Comparison of ENCODE assay signal across 12 cellular contexts in genomic region chr3:128572013-128572412, GRCh38.
DNase-seq lines count a peak whose midpoint lies in the region; ATAC-seq and TF ChIP-seq lines count a peak whose summit lies in the region.
"Had no signal": no experiment of that assay in that cellular context is flagged by ENCODE, and none has a peak within 500 bp of the region (broad histone marks: within the 10 kb centered on the region; RNA-seq: fewer than 3 reads in every experiment).

No MANE protein-coding gene starts in this region.

- POLR2A ChIA-PET in Panc1 (lab: Charles Lee) = no interaction called here

- no peak overlapping the region for H2BK120ac ChIP-seq in neuronal stem cell (ENCODE audit: low read depth, low read length)

- no peak overlapping the region for H4K91ac ChIP-seq in neuronal stem cell (ENCODE audit: low read depth, low read length, poor library complexity)

- H3K27ac ChIP-seq in Panc1 (ENCODE audit: low read length) = no peak overlapping the region
- H3K27ac ChIP-seq in neuronal stem cell (replicated peaks; ENCODE audit: low read length) = no peak overlapping the region

- H3K36me3 ChIP-seq in Panc1 (ENCODE audit: control insufficient read depth, insufficient read depth, low read length) (no peaks in the 10 kb centered on the region), neuronal stem cell (replicated peaks in 1 of 2; ENCODE audit: control insufficient read depth in 2 of 2, insufficient read depth in 2 of 2, low read length in 2 of 2) (no peaks in the 10 kb centered on the region)

- no peak overlapping the region for H3K18ac ChIP-seq in neuronal stem cell (ENCODE audit: low read length)

- intact Hi-C loops in Panc1 (cut with micrococcal nuclease; ENCODE audit: unreplicated experiment) = no loop called here

- H3K27me3 ChIP-seq in Panc1 (ENCODE audit: control insufficient read depth, insufficient read depth, low read length) (no peaks in the 10 kb centered on the region), neuronal stem cell (ENCODE audit: control insufficient read depth in 3 of 3, insufficient read depth in 3 of 3, low read depth in 1 of 3, low read length in 3 of 3) (peaks cover 0 to 10% (median 0%) of the 10 kb centered on the region in 3 experiments)

- no CpG with 5 or more reads among the region's 13 CpGs for WGBS in neuronal stem cell (ENCODE audit: extremely low coverage in 2 of 2, insufficient read length in 2 of 2, insufficient replicate concordance in 1 of 2), 2 donors

- peak; percentile 24 for ATAC-seq in Panc1

- H4K8ac ChIP-seq in neuronal stem cell (ENCODE audit: low read depth, low read length) = no peak overlapping the region

- H3K23ac ChIP-seq in neuronal stem cell (ENCODE audit: low read depth, low read length, poor library complexity) = no peak overlapping the region

- TF ChIP-seq CTCF in Panc1 (IDR thresholded peaks at IDR 0.05) = no peak

- CTCF ChIA-PET in Panc1 (lab: Charles Lee) = interaction anchor here (1.8 kb wide), 1 partner anchor 12 kb away, joined by 6 read pairs; no protein-coding TSS in a partner anchor

- H3K79me1 ChIP-seq in neuronal stem cell (ENCODE audit: low read depth, low read length) = no peaks in the 10 kb centered on the region

- DNase-seq in Panc1 (ENCODE audit: low read depth, low spot score) (no peak), islet precursor cell (peak; percentile 71), neuronal stem cell (ENCODE audit: low spot score) (no peak), superior temporal gyrus (ENCODE audit: extremely low spot score) (no peak), NCI-H82 (lab: John Stamatoyannopoulos, UW) (no peak), NCI-H2196 (lab: John Stamatoyannopoulos, UW; ENCODE audit: unreplicated experiment) (no peak)
- DNase-seq: C1 segment of cervical spinal cord, COR-L47, DMS79 treated with DMSO at 0.1 percent for 48 hours, GF-D8, GOT3, HCEC 1CT had no signal

- no peaks in the 10 kb centered on the region for H3K4me1 ChIP-seq in Panc1 (ENCODE audit: control insufficient read depth, insufficient read depth, low read length)
- peaks cover 4 to 9% of the 10 kb centered on the region in 2 donors for H3K4me1 ChIP-seq in neuronal stem cell (ENCODE audit: control insufficient read depth in 2 of 2, insufficient read depth in 1 of 2, low read depth in 1 of 2, low read length in 2 of 2)

- in situ Hi-C loops in Panc1 (cut with HindIII; ENCODE audit: low pct_unique_long_range_greater_than_20kb, low sequenced_read_pairs) = no loop called here

- H2AFZ ChIP-seq in neuronal stem cell (ENCODE audit: low read length) = no peak overlapping the region

- no peak overlapping the region for H2BK5ac ChIP-seq in neuronal stem cell (ENCODE audit: low read length)

- H3K9me3 ChIP-seq in Panc1 (ENCODE audit: control insufficient read depth, insufficient read depth, low read depth, low read length) (no peaks in the 10 kb centered on the region), neuronal stem cell (replicated peaks in 1 of 2; ENCODE audit: control insufficient read depth in 2 of 2, insufficient read depth in 1 of 2, low read depth in 1 of 2, low read length in 2 of 2) (no peaks in the 10 kb centered on the region)

- H2BK15ac ChIP-seq in neuronal stem cell (ENCODE audit: low read length) = no peak overlapping the region

- H3K9ac ChIP-seq in neuronal stem cell (ENCODE audit: low read depth, low read length, poor library complexity) = no peak overlapping the region

- no peak overlapping the region for H3K4me3 ChIP-seq in Panc1 (ENCODE audit: low read depth in 2 of 2, low read length in 2 of 2)
- H3K4me3 ChIP-seq in neuronal stem cell (ENCODE audit: low read length in 2 of 2) = no peak overlapping the region

- no peak overlapping the region for H3K4ac ChIP-seq in neuronal stem cell (ENCODE audit: low read length)

- H2AK5ac ChIP-seq in neuronal stem cell (ENCODE audit: low read depth, low read length) = peak overlapping the region; percentile 13

- no peak overlapping the region for H3K4me2 ChIP-seq in neuronal stem cell (ENCODE audit: insufficient read depth, low read length, poor library complexity, severe bottlenecking)

- no TSS peak for BruUV-seq in Panc1 (replicated peaks; lab: Mats Ljungman, UMichigan)

- H3K14ac ChIP-seq in neuronal stem cell (ENCODE audit: low read length) = no peak overlapping the region

- H2BK12ac ChIP-seq in neuronal stem cell (ENCODE audit: low read length) = no peak overlapping the region
